In genomic region chr6:125974214-125974866, GRCh38 we compare ENCODE assay signal across 8 cellular contexts. TPM values are rescaled to one million over a fixed set of nuclear protein-coding genes. Genes with fewer than 3 reads are reported as not detected.
A peak's percentile ranks its signal among the peaks of the same experiment; 100 is the strongest.
DNase-seq lines count a peak whose midpoint lies in the region; ATAC-seq, FAIRE-seq and TF ChIP-seq lines count a peak whose summit lies in the region.

No MANE protein-coding gene starts in this region.

- ATAC-seq in HG02798 (IDR thresholded peaks at IDR 0.05; ENCODE audit: poor library complexity, unreplicated experiment), result peak; percentile 79

- POLR2A ChIA-PET in AG04450 (lab: Yijun Ruan, JAX), result no interaction called here

- H3K27me3 ChIP-seq in AG04450 (ENCODE audit: control insufficient read depth, insufficient read depth, low read length) (no peaks in the 10 kb centered on the region), astrocyte (ENCODE audit: insufficient read depth, low read length) (no peaks in the 10 kb centered on the region)

- H3K27ac Mint-ChIP-seq in astrocyte (ENCODE audit: unreplicated experiment), result peak overlapping the region; percentile 54
- no peak overlapping the region for H3K27ac Mint-ChIP-seq in type B pancreatic cell

- H3K27me3 Mint-ChIP-seq in astrocyte (ENCODE audit: low read depth, unreplicated experiment) (no peaks in the 10 kb centered on the region), type B pancreatic cell (no peaks in the 10 kb centered on the region)

- peak; percentile 55 for TF ChIP-seq CTCF in AG04450 (IDR thresholded peaks at IDR 0.05; ENCODE audit: low read depth, low read length)
- TF ChIP-seq CTCF in GM12875 (IDR thresholded peaks at IDR 0.05; ENCODE audit: borderline replicate concordance, insufficient read depth, low read depth, low read length), result peak; percentile 12; the same call in 1 of the 2 replicates
- TF ChIP-seq CTCF in astrocyte (IDR thresholded peaks at IDR 0.05; ENCODE audit: insufficient read depth, low read depth, low read length), result peak; percentile 61
- peak; percentile 75 for TF ChIP-seq CTCF in type B pancreatic cell (conservative IDR thresholded peaks at IDR 0.05)

- H3K4me2 ChIP-seq in astrocyte (ENCODE audit: low read length), result no peak overlapping the region

- CTCF ChIA-PET in AG04450 (lab: Charles Lee), result interaction anchor here (0.6 to 4.4 kb wide), 49 partner anchors 10 to 673 kb away, joined by 3 to 82 read pairs (median 5); partner anchors contain the start of genes HINT3, NCOA7 and TRMT11

- H3K4me3 Mint-ChIP-seq in astrocyte (ENCODE audit: unreplicated experiment), result no peak overlapping the region
- no peak overlapping the region for H3K4me3 Mint-ChIP-seq in type B pancreatic cell

- H3K4me1 ChIP-seq in astrocyte (ENCODE audit: insufficient read depth, low read length), result no peaks in the 10 kb centered on the region

- FAIRE-seq in astrocyte (lab: Jason Lieb, UNC), result peak; percentile 62

- H3K36me3 ChIP-seq in astrocyte (ENCODE audit: insufficient read depth, low read length), result no peaks in the 10 kb centered on the region

- DNase-seq in AG04450 (ENCODE audit: low read depth, low spot score), result no peak
- DNase-seq in NCI-H2171 (lab: John Stamatoyannopoulos, UW), result peak; percentile 45
- DNase-seq in astrocyte (ENCODE audit: low read depth), result peak; percentile 32
- peak; percentile 86 for DNase-seq in inferior parietal cortex (ENCODE audit: extremely low spot score)
- DNase-seq in type B pancreatic cell (ENCODE audit: extremely low spot score, unreplicated experiment), result no peak
- DNase-seq in HK-2 (ENCODE audit: unreplicated experiment), result no peak

- H3K9me3 Mint-ChIP-seq in astrocyte (ENCODE audit: unreplicated experiment), result no peaks in the 10 kb centered on the region
- H3K9me3 Mint-ChIP-seq in type B pancreatic cell, result no peaks in the 10 kb centered on the region

- no peak overlapping the region for H3K9ac ChIP-seq in astrocyte (ENCODE audit: low read length)

- H3K36me3 Mint-ChIP-seq in astrocyte (ENCODE audit: low read depth, unreplicated experiment) (peaks cover 4% of the 10 kb centered on the region), type B pancreatic cell (peaks cover 12% of the 10 kb centered on the region)

- no peaks in the 10 kb centered on the region for H3K79me2 ChIP-seq in astrocyte (ENCODE audit: insufficient read depth, low read length)

- no peaks in the 10 kb centered on the region for H4K20me1 ChIP-seq in astrocyte (ENCODE audit: insufficient read depth, low read length)

- H3K27ac ChIP-seq in AG04450 (ENCODE audit: low read depth, low read length) (no peak overlapping the region), astrocyte (ENCODE audit: low read depth, low read length) (no peak overlapping the region)

- H3K9me3 ChIP-seq in AG04450 (ENCODE audit: control insufficient read depth, insufficient read depth, low read length), result no peaks in the 10 kb centered on the region
- H3K9me3 ChIP-seq in astrocyte (ENCODE audit: insufficient read depth, low read depth, low read length), result no peaks in the 10 kb centered on the region

- H3K4me3 ChIP-seq in AG04450 (ENCODE audit: low read depth, low read length) (no peak overlapping the region), GM12875 (ENCODE audit: low read depth, low read length) (no peak overlapping the region), astrocyte (ENCODE audit: insufficient read depth, low read depth, low read length) (no peak overlapping the region)

- no peak overlapping the region for H2AFZ ChIP-seq in astrocyte (ENCODE audit: low read depth, low read length)

- H3K4me1 Mint-ChIP-seq in astrocyte (ENCODE audit: low read depth, unreplicated experiment) (no peaks in the 10 kb centered on the region), type B pancreatic cell (ENCODE audit: unreplicated experiment) (no peaks in the 10 kb centered on the region)

RNA-seq across cellular contexts. Expression of gene TRMT11, which starts 12.0 kb away (rescaled TPM):
- polyA plus RNA-seq in AG04450 (2011; rRNA removed), result 18.5 and 27.3 TPM in 2 replicates
- polyA minus RNA-seq in AG04450 (2011; rRNA and poly(A)+ RNA removed), result 19.1 and 23.6 TPM in 2 replicates
- total RNA-seq in astrocyte (17.0 and 18.2 TPM in 2 replicates), type B pancreatic cell (ENCODE audit: low replicate concordance) (16.3 and 22.3 TPM in 2 replicates)

RNA-seq across cellular contexts. Expression of gene HINT3, which starts 17.8 kb away (rescaled TPM):
- polyA plus RNA-seq in AG04450 (2011; rRNA removed), result 4.0 and 4.5 TPM in 2 replicates
- polyA minus RNA-seq in AG04450 (2011; rRNA and poly(A)+ RNA removed), result 1.6 and 2.4 TPM in 2 replicates
- 11.8 and 12.2 TPM in 2 replicates for total RNA-seq in astrocyte
- 14.8 and 19.9 TPM in 2 replicates for total RNA-seq in type B pancreatic cell (ENCODE audit: low replicate concordance)

Comparison
In these comparisons a context has a peak if more than half of its experiments do, and no peak if none do; other contexts are left out.
1. DNase-seq: peak in NCI-H2171 (single experiment), astrocyte (single experiment) and inferior parietal cortex (single experiment); none in AG04450 (single experiment), type B pancreatic cell (single experiment) and HK-2 (single experiment).
2. CTCF ChIP-seq: peak in every context shown above with its lines; median percentile 75 in type B pancreatic cell; 61 in astrocyte; 55 in AG04450; 12 in GM12875.